Comparison of ENCODE assay signal across 8 cellular contexts in genomic region chr16:31876955-31877828, GRCh38. TPM values are rescaled to one million over a fixed set of nuclear protein-coding genes. Genes with fewer than 3 reads are reported as not detected.
A peak's percentile ranks its signal among the peaks of the same experiment; 100 is the strongest.
DNase-seq lines count a peak whose midpoint lies in the region; ATAC-seq and TF ChIP-seq lines count a peak whose summit lies in the region.

No MANE protein-coding gene starts in this region.

- peak overlapping the region; percentile 48 for H3K4me3 Mint-ChIP-seq in progenitor cell of endocrine pancreas (ENCODE audit: low read depth)
- H3K4me3 Mint-ChIP-seq in WTC11: no peak overlapping the region

- no peaks in the 10 kb centered on the region for H3K9me3 ChIP-seq in A673 (ENCODE audit: low read depth, low read length, poor library complexity, severe bottlenecking)
- H3K9me3 ChIP-seq in effector memory CD4-positive, alpha-beta T cell (ENCODE audit: control insufficient read depth, low read length): no peaks in the 10 kb centered on the region

- DNase-seq in A673 (ENCODE audit: low spot score) (no peak), progenitor cell of endocrine pancreas (ENCODE audit: low spot score, unreplicated experiment) (no peak), WTC11 (ENCODE audit: low spot score) (no peak), mesenteric fat pad (ENCODE audit: low spot score) (no peak)
- DNase-seq in effector memory CD4-positive, alpha-beta T cell: peak; percentile 26 to 50 (median 39)

- peak overlapping the region; percentile 89 for H3K27ac Mint-ChIP-seq in progenitor cell of endocrine pancreas
- no peak overlapping the region for H3K27ac Mint-ChIP-seq in WTC11

- peaks cover 37% of the 10 kb centered on the region for H3K4me1 ChIP-seq in A673 (ENCODE audit: insufficient read depth, low read length, poor library complexity, severe bottlenecking)
- peaks cover 48% of the 10 kb centered on the region for H3K4me1 ChIP-seq in effector memory CD4-positive, alpha-beta T cell (ENCODE audit: control insufficient read depth, insufficient read depth, low read length, poor library complexity, severe bottlenecking)

- no peaks in the 10 kb centered on the region for H3K27me3 Mint-ChIP-seq in progenitor cell of endocrine pancreas
- peaks cover 5% of the 10 kb centered on the region for H3K27me3 Mint-ChIP-seq in WTC11 (ENCODE audit: low read depth)

- intact Hi-C loops in A673 (cut with micrococcal nuclease; ENCODE audit: unreplicated experiment): loop anchor here (10.0 kb wide), 1 partner anchor 792 kb away; the partner anchor contains the start of gene PRSS53

- ATAC-seq in GM18519 (IDR thresholded peaks at IDR 0.05; ENCODE audit: low FRiP score, unreplicated experiment) (peak; percentile 45), HG03045 (IDR thresholded peaks at IDR 0.05; ENCODE audit: unreplicated experiment) (peak; percentile 52), SK-N-SH treated with all-trans-retinoic acid at 6 μM for 48 hours (peak; percentile 61), WTC11 (no peak)

- no TSS peak for BruUV-seq in A673 (replicated peaks; lab: Mats Ljungman, UMichigan)

- H3K27me3 ChIP-seq in A673 (replicated peaks; ENCODE audit: insufficient read depth, low read depth, low read length, poor library complexity): no peaks in the 10 kb centered on the region
- H3K27me3 ChIP-seq in effector memory CD4-positive, alpha-beta T cell (replicated peaks; ENCODE audit: control insufficient read depth, insufficient read depth, low read length, poor library complexity, severe bottlenecking): no peaks in the 10 kb centered on the region

- CTCF ChIA-PET in A673 (lab: Charles Lee) (no interaction called here), WTC11 (lab: Charles Lee) (interaction anchor here (1.5 kb wide), 1 partner anchor 9 kb away, joined by 3 read pairs; no protein-coding TSS in a partner anchor)

- H3K36me3 Mint-ChIP-seq in progenitor cell of endocrine pancreas (ENCODE audit: insufficient read depth) (peaks cover 2% of the 10 kb centered on the region), WTC11 (peaks cover 12% of the 10 kb centered on the region; the same call in 1 of the 2 replicates)

- H3K9me3 Mint-ChIP-seq in progenitor cell of endocrine pancreas (ENCODE audit: low read depth) (no peaks in the 10 kb centered on the region), WTC11 (no peaks in the 10 kb centered on the region)

- peaks cover 51% of the 10 kb centered on the region for H3K4me1 Mint-ChIP-seq in progenitor cell of endocrine pancreas (ENCODE audit: low read depth)
- peaks cover 23% of the 10 kb centered on the region for H3K4me1 Mint-ChIP-seq in WTC11

- H3K4me3 ChIP-seq in A673 (ENCODE audit: low read depth, low read length, poor library complexity, severe bottlenecking): no peak overlapping the region
- H3K4me3 ChIP-seq in effector memory CD4-positive, alpha-beta T cell (ENCODE audit: insufficient read depth, low read depth, low read length, poor library complexity, severe bottlenecking): peak overlapping the region; percentile 3

- TF ChIP-seq CTCF in A673 (conservative IDR thresholded peaks at IDR 0.05; ENCODE audit: low read depth, low read length): no peak
- no peak for TF ChIP-seq CTCF in progenitor cell of endocrine pancreas (IDR thresholded peaks at IDR 0.05; ENCODE audit: unreplicated experiment)
- TF ChIP-seq CTCF in WTC11 (IDR thresholded peaks at IDR 0.05): no peak

- peak overlapping the region; percentile 56 for H3K27ac ChIP-seq in A673 (ENCODE audit: low read depth, low read length, poor library complexity, severe bottlenecking)
- peak overlapping the region; percentile 98 for H3K27ac ChIP-seq in effector memory CD4-positive, alpha-beta T cell (ENCODE audit: insufficient read depth, low read length, poor library complexity, severe bottlenecking)

- no peaks in the 10 kb centered on the region for H3K36me3 ChIP-seq in A673 (ENCODE audit: insufficient read depth, low read length, poor library complexity, severe bottlenecking)
- peaks cover 6% of the 10 kb centered on the region for H3K36me3 ChIP-seq in effector memory CD4-positive, alpha-beta T cell (ENCODE audit: control insufficient read depth, insufficient read depth, low read length)

- POLR2A ChIA-PET in A673 (lab: Charles Lee; ENCODE audit: low non-redundant PET): no interaction called here
- POLR2A ChIA-PET in WTC11 (lab: Charles Lee): no interaction called here

TF ChIP-seq in SK-N-SH treated with all-trans-retinoic acid at 6 μM for 48 hours, 23 proteins besides CTCF, POLR2A, EP300 and RAD21:
- TF ChIP-seq RARB (CRISPR knock-in tag; IDR thresholded peaks at IDR 0.05) (no peak), PATZ1 (CRISPR knock-in tag; IDR thresholded peaks at IDR 0.05; ENCODE audit: borderline replicate concordance) (no peak), CSRNP3 (CRISPR knock-in tag; IDR thresholded peaks at IDR 0.05) (no peak), ZFP3 (CRISPR knock-in tag; IDR thresholded peaks at IDR 0.05) (no peak), PPARA (CRISPR knock-in tag; IDR thresholded peaks at IDR 0.05; ENCODE audit: borderline replicate concordance) (no peak), TOX (CRISPR knock-in tag; IDR thresholded peaks at IDR 0.05; ENCODE audit: borderline replicate concordance) (no peak)

TF ChIP-seq in WTC11, 78 proteins besides CTCF, POLR2A, EP300 and RAD21 (continues in another document):
- no peak for TF ChIP-seq JUN (CRISPR knock-in tag; IDR thresholded peaks at IDR 0.05)
- no peak for TF ChIP-seq NFATC4 (CRISPR knock-in tag; IDR thresholded peaks at IDR 0.05)
- TF ChIP-seq USF2 (CRISPR knock-in tag; IDR thresholded peaks at IDR 0.05): no peak
- TF ChIP-seq TEAD4 (CRISPR knock-in tag; IDR thresholded peaks at IDR 0.05): no peak
- no peak for TF ChIP-seq ATF1 (CRISPR knock-in tag; IDR thresholded peaks at IDR 0.05)
- no peak for TF ChIP-seq JAZF1 (CRISPR knock-in tag; IDR thresholded peaks at IDR 0.05)
- TF ChIP-seq ZNF532 (CRISPR knock-in tag; IDR thresholded peaks at IDR 0.05; ENCODE audit: borderline replicate concordance): no peak
- TF ChIP-seq GRHL2 (CRISPR knock-in tag; IDR thresholded peaks at IDR 0.05; ENCODE audit: insufficient replicate concordance, severe bottlenecking): no peak
- no peak for TF ChIP-seq NR1H2 (CRISPR knock-in tag; IDR thresholded peaks at IDR 0.05)
- TF ChIP-seq ZBTB21 (CRISPR knock-in tag; IDR thresholded peaks at IDR 0.05; ENCODE audit: borderline replicate concordance): no peak
- no peak for TF ChIP-seq FOXJ3 (CRISPR knock-in tag; IDR thresholded peaks at IDR 0.05; ENCODE audit: borderline replicate concordance)
- TF ChIP-seq TCF7 (CRISPR knock-in tag; IDR thresholded peaks at IDR 0.05; ENCODE audit: low read depth): no peak
- no peak for TF ChIP-seq FOXP4 (CRISPR knock-in tag; IDR thresholded peaks at IDR 0.05)
- no peak for TF ChIP-seq ZNF416 (CRISPR knock-in tag; IDR thresholded peaks at IDR 0.05)

RNA-seq across cellular contexts. Expression of gene ZNF267, which starts 3.6 kb away (rescaled TPM):
- total RNA-seq in A673 (2021) (17.1 and 23.0 TPM in 2 replicates), progenitor cell of endocrine pancreas (15.3 and 15.5 TPM in 2 replicates), WTC11 (2021) (18.6 to 25.3 TPM (median 21.8 TPM) in 3 replicates), mesenteric fat pad (15.5 TPM)

Comparison
In these comparisons a context has a peak if more than half of its experiments do, and no peak if none do; other contexts are left out.
1. DNase-seq: peak in effector memory CD4-positive, alpha-beta T cell (3 of 3); none in A673 (single experiment), progenitor cell of endocrine pancreas (single experiment), WTC11 (single experiment) and mesenteric fat pad (single experiment).